Comparison of ENCODE assay signal across 23 cellular contexts in the genomic region with DNA sequence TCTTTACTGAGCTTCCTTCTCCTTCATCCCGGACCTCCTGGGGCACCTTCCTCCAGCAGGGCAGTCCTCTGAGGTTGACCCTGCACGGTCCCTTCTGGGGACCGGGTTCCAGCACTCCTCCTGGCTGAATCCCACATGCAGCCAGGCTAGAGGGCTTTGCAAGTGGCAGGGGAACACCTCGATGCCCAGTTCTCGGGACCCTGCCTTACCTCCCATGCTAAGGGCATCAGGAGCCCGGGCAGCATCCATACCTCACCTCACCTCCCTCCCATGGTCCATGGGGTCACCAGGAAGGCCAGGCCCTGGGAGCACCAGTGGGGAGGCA.
"Had no signal": no experiment of that assay in that cellular context is flagged by ENCODE, and none has a peak within 500 bp of the region (broad histone marks: within the 10 kb centered on the region; RNA-seq: fewer than 3 reads in every experiment).

No MANE protein-coding gene starts in this region.

- ATAC-seq: K562, Panc1, PC-3 had no signal

- H3K27ac Mint-ChIP-seq: IgD-negative memory B cell had no signal

- H3K9me3 Mint-ChIP-seq: IgD-negative memory B cell had no signal

- DNase-seq: Kasumi-1; MV-4-11; NCI-H1048; NCI-H1105; NCI-H1417 treated with DMSO at 0.1 percent for 48 hours; NCI-H146; NCI-H1694 treated with DMSO at 0.1 percent for 48 hours; NCI-H1930; NCI-H2081; NCI-H2107; NCI-H2227 treated with DMSO at 0.1 percent for 48 hours; NCI-H526 treated with DMSO at 0.1 percent for 48 hours; NCI-H748 treated with DMSO at 0.1 percent for 48 hours; NK-92 treated with Interleukin-12 subunit alpha and Interleukin-12 subunit beta, amount 100 ng/mL, for 24 hours; PC-3; SHP77; SK-N-SH had no signal

- H3K4me3 ChIP-seq: K562 had no signal

- H3K9me3 ChIP-seq: SK-N-SH had no signal

- H3K36me3 Mint-ChIP-seq: IgD-negative memory B cell had no signal

- H3K4me3 Mint-ChIP-seq: IgD-negative memory B cell had no signal

- H3K27ac ChIP-seq: HL-60, KMS-11, RWPE1 had no signal
